In genomic region chr18:3148930-3149535, GRCh38 we compare ENCODE assay signal across 17 cellular contexts.
DNase-seq lines count a peak whose midpoint lies in the region; ATAC-seq and TF ChIP-seq lines count a peak whose summit lies in the region.
"Had no signal": no experiment of that assay in that cellular context is flagged by ENCODE, and none has a peak within 500 bp of the region (broad histone marks: within the 10 kb centered on the region; RNA-seq: fewer than 3 reads in every experiment).

No MANE protein-coding gene starts in this region.

- H3K36me3 ChIP-seq in A673 (ENCODE audit: insufficient read depth, low read length, poor library complexity, severe bottlenecking): no peaks in the 10 kb centered on the region
- H3K36me3 ChIP-seq in Panc1 (ENCODE audit: control insufficient read depth, insufficient read depth, low read length): no peaks in the 10 kb centered on the region
- no peaks in the 10 kb centered on the region for H3K36me3 ChIP-seq in ovary
- H3K36me3 ChIP-seq: adrenal gland had no signal

- peaks cover 6 to 7% of the 10 kb centered on the region in 2 donors for H3K4me1 Mint-ChIP-seq in immature natural killer cell

- TF ChIP-seq CTCF in A673 (conservative IDR thresholded peaks at IDR 0.05; ENCODE audit: low read depth, low read length) (0 out of 2 replicates have a peak, but pooled peaks have one; percentile 12), Panc1 (IDR thresholded peaks at IDR 0.05) (no peak), fibroblast of pulmonary artery (IDR thresholded peaks at IDR 0.05; ENCODE audit: low read length, missing control alignments) (no peak), ovary (IDR thresholded peaks at IDR 0.05) (no peak)

- no peak overlapping the region for H3K4me3 Mint-ChIP-seq in immature natural killer cell
- H3K4me3 Mint-ChIP-seq: activated B cell treated with CpG ODN at 0.5 μM for 24 hours; activated T-cell treated with anti-CD3 and anti-CD28 coated beads, Interleukin-2, amount 50 U/mL, for 24 hours; CD14-positive monocyte; dendritic cell treated with granulocyte-macrophage colony-stimulating factor and Interleukin-4, amounts not matched to agents 40 ng/mL and 50 ng/mL, for 4 days had no signal

- CTCF ChIA-PET in A673 (lab: Charles Lee): interaction anchor here (0.6 kb wide), 1 partner anchor 221 kb away, joined by 3 read pairs; no protein-coding TSS in a partner anchor
- CTCF ChIA-PET in Panc1 (lab: Charles Lee): no interaction called here

- intact Hi-C loops in A673 (cut with micrococcal nuclease; ENCODE audit: unreplicated experiment): no loop called here
- intact Hi-C loops in Panc1 (cut with micrococcal nuclease; ENCODE audit: unreplicated experiment): no loop called here
- intact Hi-C loops in ovary (cut with DNase I): no loop called here

- peak; percentile 74 for DNase-seq in A673 (ENCODE audit: low spot score)
- DNase-seq in EL: peak; percentile 12
- DNase-seq in Panc1 (ENCODE audit: low read depth, low spot score): no peak
- peak; percentile 16 for DNase-seq in fibroblast of pulmonary artery (ENCODE audit: low read depth)
- no peak for DNase-seq in ovary
- no peak for DNase-seq in immature natural killer cell
- DNase-seq in Ammon's horn (ENCODE audit: low spot score): no peak
- DNase-seq: activated B cell treated with CpG ODN at 0.5 μM for 24 hours; activated T-cell treated with anti-CD3 and anti-CD28 coated beads, Interleukin-2, amount 50 U/mL, for 24 hours; foreskin melanocyte; kidney glomerular epithelial cell; NCI-H1092 treated with DMSO at 0.1 percent for 48 hours; retina had no signal

- 34 to 50% (median 43%) methylated on average over 4 of the region's 4 CpGs for WGBS in ovary, 3 donors

- H3K9me3 Mint-ChIP-seq in immature natural killer cell: no peaks in the 10 kb centered on the region
- H3K9me3 Mint-ChIP-seq: activated B cell treated with CpG ODN at 0.5 μM for 24 hours; activated T-cell treated with anti-CD3 and anti-CD28 coated beads, Interleukin-2, amount 50 U/mL, for 24 hours; dendritic cell treated with granulocyte-macrophage colony-stimulating factor and Interleukin-4, amounts not matched to agents 40 ng/mL and 50 ng/mL, for 4 days had no signal

- no peaks in the 10 kb centered on the region for H3K27me3 Mint-ChIP-seq in immature natural killer cell (ENCODE audit: low read depth in 3 of 3)
- H3K27me3 Mint-ChIP-seq: activated B cell treated with CpG ODN at 0.5 μM for 24 hours; activated T-cell treated with anti-CD3 and anti-CD28 coated beads, Interleukin-2, amount 50 U/mL, for 24 hours; dendritic cell treated with granulocyte-macrophage colony-stimulating factor and Interleukin-4, amounts not matched to agents 40 ng/mL and 50 ng/mL, for 4 days had no signal

- H3K27ac Mint-ChIP-seq in immature natural killer cell: no peak overlapping the region
- H3K27ac Mint-ChIP-seq: activated B cell treated with CpG ODN at 0.5 μM for 24 hours; activated T-cell treated with anti-CD3 and anti-CD28 coated beads, Interleukin-2, amount 50 U/mL, for 24 hours; dendritic cell treated with granulocyte-macrophage colony-stimulating factor and Interleukin-4, amounts not matched to agents 40 ng/mL and 50 ng/mL, for 4 days had no signal

- BruUV-seq in A673 (replicated peaks; lab: Mats Ljungman, UMichigan) (no TSS peak), Panc1 (replicated peaks; lab: Mats Ljungman, UMichigan) (no TSS peak)

- H3K9me3 ChIP-seq in A673 (ENCODE audit: low read depth, low read length, poor library complexity, severe bottlenecking) (no peaks in the 10 kb centered on the region), Panc1 (ENCODE audit: control insufficient read depth, insufficient read depth, low read depth, low read length) (no peaks in the 10 kb centered on the region), ovary (no peaks in the 10 kb centered on the region)
- H3K9me3 ChIP-seq: adrenal gland had no signal

- no peaks in the 10 kb centered on the region for H3K27me3 ChIP-seq in A673 (replicated peaks; ENCODE audit: insufficient read depth, low read depth, low read length, poor library complexity)
- no peaks in the 10 kb centered on the region for H3K27me3 ChIP-seq in Panc1 (ENCODE audit: control insufficient read depth, insufficient read depth, low read length)
- no peaks in the 10 kb centered on the region for H3K27me3 ChIP-seq in ovary
- H3K27me3 ChIP-seq: adrenal gland had no signal

- in situ Hi-C loops in Panc1 (cut with HindIII; ENCODE audit: low pct_unique_long_range_greater_than_20kb, low sequenced_read_pairs): no loop called here

- no peak overlapping the region for H3K27ac ChIP-seq in A673 (ENCODE audit: low read depth, low read length, poor library complexity, severe bottlenecking)
- H3K27ac ChIP-seq in Panc1 (ENCODE audit: low read length): no peak overlapping the region
- H3K27ac ChIP-seq in ovary: no peak overlapping the region
- H3K27ac ChIP-seq: adrenal gland had no signal

- H3K36me3 Mint-ChIP-seq in immature natural killer cell: no peaks in the 10 kb centered on the region
- H3K36me3 Mint-ChIP-seq: CD14-positive monocyte had no signal

- H3K4me1 ChIP-seq in A673 (ENCODE audit: insufficient read depth, low read length, poor library complexity, severe bottlenecking): peaks cover 9% of the 10 kb centered on the region
- H3K4me1 ChIP-seq in Panc1 (ENCODE audit: control insufficient read depth, insufficient read depth, low read length): no peaks in the 10 kb centered on the region
- H3K4me1 ChIP-seq in ovary (ENCODE audit: insufficient read depth): no peaks in the 10 kb centered on the region
- H3K4me1 ChIP-seq: adrenal gland had no signal

- POLR2A ChIA-PET in A673 (lab: Charles Lee; ENCODE audit: low non-redundant PET) (no interaction called here), Panc1 (lab: Charles Lee) (no interaction called here)

- TF ChIP-seq POLR2A in ovary (IDR thresholded peaks at IDR 0.05): no peak

- ATAC-seq in Panc1 (0 out of 2 replicates have a peak, but pooled peaks have one; percentile 51), GM18502 (IDR thresholded peaks at IDR 0.05; ENCODE audit: poor library complexity, unreplicated experiment) (no peak)

- no peak overlapping the region for H3K4me3 ChIP-seq in A673 (ENCODE audit: low read depth, low read length, poor library complexity, severe bottlenecking)
- no peak overlapping the region for H3K4me3 ChIP-seq in Panc1 (ENCODE audit: low read depth in 2 of 2, low read length in 2 of 2)
- no peak overlapping the region for H3K4me3 ChIP-seq in fibroblast of pulmonary artery (replicated peaks; ENCODE audit: low read depth, low read length)
- H3K4me3 ChIP-seq in ovary: no peak overlapping the region
- H3K4me3 ChIP-seq: adrenal gland had no signal

- no peak for TF ChIP-seq EP300 in ovary (IDR thresholded peaks at IDR 0.05)

Comparison
In these comparisons a context has a peak if more than half of its experiments do, and no peak if none do; other contexts are left out.
1. DNase-seq: peak in A673 (single experiment), EL (single experiment) and fibroblast of pulmonary artery (single experiment); none in Panc1 (single experiment), ovary (0 of 5), immature natural killer cell (0 of 3) and Ammon's horn (single experiment).